ENCODE assay signal across 10 cellular contexts in the genomic region with DNA sequence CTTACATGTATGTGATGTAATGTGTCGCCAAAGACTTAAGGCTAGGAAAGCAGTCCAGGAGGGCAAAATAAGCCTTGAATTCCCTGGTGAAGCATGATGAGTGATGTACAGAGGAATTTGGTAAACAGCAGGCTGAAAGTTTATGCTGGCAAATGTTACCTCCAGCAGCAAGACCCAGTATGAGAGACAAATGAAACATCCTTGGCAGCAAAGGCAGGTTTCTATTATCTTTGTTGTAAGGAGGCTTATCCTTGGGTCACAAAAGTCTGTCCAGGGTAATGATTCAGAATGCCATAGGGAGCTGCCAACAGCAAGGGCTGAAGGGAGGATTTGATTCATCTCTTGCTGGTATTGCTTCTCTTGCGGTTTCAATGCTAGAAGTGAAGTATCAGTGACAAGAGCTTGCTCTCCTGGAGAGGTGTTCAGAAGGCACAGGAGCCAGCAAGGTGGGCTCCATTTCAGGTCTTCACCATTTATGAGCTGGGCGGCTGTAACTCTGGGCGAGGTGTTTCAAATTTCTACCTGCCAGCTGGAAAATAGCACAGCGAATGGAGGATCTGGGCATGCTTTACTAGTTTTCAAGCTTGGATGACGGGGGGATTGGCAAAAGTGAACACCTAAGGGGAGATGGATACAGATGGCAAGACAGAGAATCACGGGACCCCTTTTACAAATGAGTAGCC.
DNase-seq lines count a peak whose midpoint lies in the region; ATAC-seq and TF ChIP-seq lines count a peak whose summit lies in the region.
"Had no signal": no experiment of that assay in that cellular context is flagged by ENCODE, and none has a peak within 500 bp of the region (broad histone marks: within the 10 kb centered on the region; RNA-seq: fewer than 3 reads in every experiment).

No MANE protein-coding gene starts in this region.

- H3K4me1 ChIP-seq in osteoblast (ENCODE audit: insufficient read depth, low read length) (peaks cover 25% of the 10 kb centered on the region), upper lobe of right lung (peaks cover 3% of the 10 kb centered on the region), prostate gland (replicated peaks) (no peaks in the 10 kb centered on the region)

- no peak overlapping the region for H2AFZ ChIP-seq in osteoblast (ENCODE audit: low read length)

- DNase-seq in GM10266 (ENCODE audit: extremely low spot score) (no peak), cardiac fibroblast (ENCODE audit: low read depth in 2 of 2) (peak; percentile 52 to 86), osteoblast (ENCODE audit: insufficient read length, low spot score, missing footprints) (no peak), upper lobe of right lung (no peak), hepatic stellate cell (ENCODE audit: low spot score) (no peak), prostate gland (ENCODE audit: low spot score) (no peak), pons (ENCODE audit: low spot score) (no peak)

- peak overlapping the region; percentile 67 for H3K4me2 ChIP-seq in osteoblast (ENCODE audit: insufficient read depth, low read length)

- no peaks in the 10 kb centered on the region for H3K79me2 ChIP-seq in osteoblast (ENCODE audit: insufficient read depth, low read length)

- no peaks in the 10 kb centered on the region for H4K20me1 ChIP-seq in osteoblast (ENCODE audit: insufficient read depth, low read length)

- TF ChIP-seq CTCF in GM10266 (IDR thresholded peaks at IDR 0.05; ENCODE audit: control insufficient read depth, insufficient read depth, low read depth, missing control alignments), result peak; percentile 8
- TF ChIP-seq CTCF in cardiac fibroblast (IDR thresholded peaks at IDR 0.05; ENCODE audit: low read depth, low read length), result no peak
- no peak for TF ChIP-seq CTCF in osteoblast (IDR thresholded peaks at IDR 0.05; ENCODE audit: extremely low read depth, low read depth, low read length)
- TF ChIP-seq CTCF in upper lobe of right lung (IDR thresholded peaks at IDR 0.05), result no peak
- no peak for TF ChIP-seq CTCF in prostate gland (IDR thresholded peaks at IDR 0.05)

- H3K4me3 ChIP-seq in cardiac fibroblast (replicated peaks in 1 of 2; ENCODE audit: low read depth in 2 of 2, low read length in 2 of 2) (no peak overlapping the region), osteoblast (ENCODE audit: insufficient read depth, low read length) (peak overlapping the region; percentile 18), upper lobe of right lung (no peak overlapping the region), prostate gland (no peak overlapping the region)
- H3K4me3 ChIP-seq: lower lobe of right lung, skin epidermis had no signal

- intact Hi-C loops in upper lobe of right lung (cut with DNase I) (loop anchor here (5.0 to 10.0 kb wide), 4 partner anchors 264 to 384 kb away; no protein-coding TSS in a partner anchor), prostate gland (cut with DNase I) (loop anchor here (2.0 to 5.0 kb wide), 3 partner anchors 286 to 553 kb away; no protein-coding TSS in a partner anchor)

- peaks cover 21% of the 10 kb centered on the region for H3K27me3 ChIP-seq in osteoblast (ENCODE audit: insufficient read depth, low read length)
- H3K27me3 ChIP-seq in upper lobe of right lung, result no peaks in the 10 kb centered on the region
- no peaks in the 10 kb centered on the region for H3K27me3 ChIP-seq in prostate gland (replicated peaks; ENCODE audit: insufficient read depth)

- no peak for TF ChIP-seq POLR2A in prostate gland (IDR thresholded peaks at IDR 0.05)

- H3K36me3 ChIP-seq in osteoblast (ENCODE audit: insufficient read depth, low read length) (no peaks in the 10 kb centered on the region), upper lobe of right lung (no peaks in the 10 kb centered on the region), prostate gland (no peaks in the 10 kb centered on the region)
- H3K36me3 ChIP-seq: lower lobe of right lung had no signal

- ATAC-seq in HG03175 (IDR thresholded peaks at IDR 0.05; ENCODE audit: unreplicated experiment) (peak; percentile 7), upper lobe of right lung (no peak)

- peak overlapping the region; percentile 35 for H3K27ac ChIP-seq in osteoblast (ENCODE audit: low read depth, low read length)
- H3K27ac ChIP-seq in upper lobe of right lung, result no peak overlapping the region
- H3K27ac ChIP-seq in prostate gland, result no peak overlapping the region
- H3K27ac ChIP-seq: lower lobe of right lung, skin epidermis had no signal

- 40% methylated on average over 7 of the region's 7 CpGs for WGBS in prostate gland

- no peaks in the 10 kb centered on the region for H3K9me3 ChIP-seq in osteoblast (ENCODE audit: low read depth, low read length)
- no peaks in the 10 kb centered on the region for H3K9me3 ChIP-seq in upper lobe of right lung
- H3K9me3 ChIP-seq in prostate gland, result no peaks in the 10 kb centered on the region
- H3K9me3 ChIP-seq: lower lobe of right lung had no signal

Comparison
In these comparisons a context has a peak if more than half of its experiments do, and no peak if none do; other contexts are left out.
1. DNase-seq: peak in cardiac fibroblast (2 of 2); none in GM10266 (single experiment), osteoblast (single experiment), upper lobe of right lung (single experiment), hepatic stellate cell (single experiment), prostate gland (single experiment) and pons (single experiment).